In the genomic region with DNA sequence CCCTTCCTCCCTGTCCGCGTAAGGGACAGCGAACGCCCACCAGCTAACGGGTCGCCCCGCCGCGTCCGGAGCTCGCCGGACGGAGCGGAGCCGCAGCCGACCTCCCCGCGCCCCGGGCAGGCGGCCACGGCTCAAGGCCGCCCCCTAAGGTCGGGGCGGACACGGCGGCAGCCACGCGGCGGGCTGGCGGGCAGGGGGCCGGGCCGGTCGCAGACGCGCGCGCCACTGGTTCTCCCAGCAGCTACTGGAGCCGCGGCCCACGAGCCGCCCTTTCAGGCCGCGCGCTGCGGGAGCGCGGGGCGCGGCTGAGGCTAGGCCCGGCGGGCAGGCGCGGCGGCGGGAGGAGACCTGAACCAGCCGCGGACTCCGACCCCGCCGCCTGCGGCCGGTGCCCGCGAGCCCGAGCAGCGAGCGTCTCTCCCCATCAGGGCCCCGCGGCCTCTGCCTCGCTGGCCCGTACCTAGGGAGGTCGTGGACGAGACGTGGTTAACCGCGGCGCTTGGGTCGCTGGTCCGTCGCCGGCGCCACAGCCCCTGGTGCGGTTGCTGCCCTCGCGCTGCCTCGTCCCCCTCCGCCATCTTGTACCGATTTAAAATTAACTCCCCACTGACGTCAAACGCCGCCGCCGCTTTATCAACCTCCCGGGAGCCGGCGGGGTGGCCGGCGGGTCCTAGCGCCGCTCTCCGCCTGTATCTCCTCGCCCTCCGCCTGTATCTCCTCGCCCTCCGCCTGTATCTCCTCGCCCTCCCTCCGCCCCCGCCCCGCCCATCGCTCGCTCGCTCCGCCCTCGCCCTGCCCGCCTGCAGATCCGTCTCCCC, we compare ENCODE assay signal across 8 cellular contexts. TPM values are rescaled to one million over a fixed set of nuclear protein-coding genes. Genes with fewer than 3 reads are reported as not detected.
DNase-seq lines count a peak whose midpoint lies in the region; ATAC-seq and TF ChIP-seq lines count a peak whose summit lies in the region.

A gene (minus strand): TSS at position 591 of the 818 bp plus-strand sequence. CDS start 13 bp downstream, at position 578.

- peak within 1 kb of the TSS; percentile 76 for H3K9ac ChIP-seq in OCI-LY3 (ENCODE audit: low read length)

- intact Hi-C loops in mucosa of descending colon (cut with DNase I, micrococcal nuclease), result no loop called here

- H3K27ac ChIP-seq in OCI-LY3 (ENCODE audit: low read length), result peak within 1 kb of the TSS; percentile 42

- peak; percentile 99 for DNase-seq in DMS 273 (lab: John Stamatoyannopoulos, UW; ENCODE audit: unreplicated experiment)
- DNase-seq in HuH-7.5 (ENCODE audit: low spot score), result peak; percentile 86
- peak; percentile 88 for DNase-seq in activated T-cell treated with anti-CD3 and anti-CD28 coated beads for 1 hour (ENCODE audit: low read depth)
- peak; percentile 98 for DNase-seq in epithelial cell of esophagus (ENCODE audit: low read depth)
- DNase-seq in mucosa of descending colon, result peak; percentile 96 to 98 (median 98)
- peak; percentile 90 for DNase-seq in stimulated activated CD8-positive, alpha-beta memory T cell treated with anti-CD3 and anti-CD28 coated beads, Interleukin-4, amount 100 ng/mL, for 24 hours (ENCODE audit: low read depth)

- H3K4me1 ChIP-seq in OCI-LY3 (ENCODE audit: low read length), result peaks cover 19% of the 10 kb centered on the region
- peaks cover 13% of the 10 kb centered on the region for H3K4me1 ChIP-seq in mucosa of descending colon (ENCODE audit: low read depth)

- peaks cover 44% of the 10 kb centered on the region for H4K20me1 ChIP-seq in OCI-LY3 (ENCODE audit: insufficient read depth, low read length)

- no peaks in the 10 kb centered on the region for H3K9me3 ChIP-seq in OCI-LY3 (ENCODE audit: insufficient read depth, low read length)
- no peaks in the 10 kb centered on the region for H3K9me3 ChIP-seq in mucosa of descending colon

- H3K27me3 ChIP-seq in OCI-LY3 (ENCODE audit: low read depth, low read length), result no peaks in the 10 kb centered on the region; the same call in 1 of the 2 replicates

- H3K36me3 ChIP-seq in OCI-LY3 (replicated peaks; ENCODE audit: low read depth, low read length) (peaks cover 4% of the 10 kb centered on the region), mucosa of descending colon (ENCODE audit: low read depth) (no peaks in the 10 kb centered on the region)

- ATAC-seq in GM21515 (IDR thresholded peaks at IDR 0.05; ENCODE audit: unreplicated experiment), result peak; percentile 86
- peak; percentile 94 for ATAC-seq in mucosa of descending colon

- H3K4me3 ChIP-seq in OCI-LY3 (ENCODE audit: low read length), result peak within 1 kb of the TSS; percentile 93
- peak within 1 kb of the TSS; percentile 92 for H3K4me3 ChIP-seq in epithelial cell of esophagus (ENCODE audit: low read length)
- H3K4me3 ChIP-seq in mucosa of descending colon, result peak within 1 kb of the TSS; percentile 82

- H2AFZ ChIP-seq in OCI-LY3 (ENCODE audit: low read depth, low read length), result peak within 1 kb of the TSS; percentile 56

- H3K79me2 ChIP-seq in OCI-LY3 (ENCODE audit: low read length), result peaks cover 52% of the 10 kb centered on the region

- peak; percentile 36 for TF ChIP-seq CTCF in OCI-LY3 (IDR thresholded peaks at IDR 0.05; ENCODE audit: low read depth, low read length)
- no peak for TF ChIP-seq CTCF in epithelial cell of esophagus (IDR thresholded peaks at IDR 0.05; ENCODE audit: insufficient read depth, low read depth, low read length, missing control alignments)
- TF ChIP-seq CTCF in mucosa of descending colon (IDR thresholded peaks at IDR 0.05), result peak; percentile 73

- peak within 1 kb of the TSS; percentile 90 for H3K4me2 ChIP-seq in OCI-LY3 (ENCODE audit: low read length)

RNA-seq across cellular contexts. Expression of the gene that starts here (rescaled TPM):
- 100 to 1,000 TPM in 1 of 3 donors, 10 to 100 TPM in 2; 49.3 to 166 (median 53.5) TPM for total RNA-seq in mucosa of descending colon

Comparison
In these comparisons a context has a peak if more than half of its experiments do, and no peak if none do; other contexts are left out.
1. Peak in every context shown above with its lines: DNase-seq, ATAC-seq, H3K4me3 ChIP-seq and H3K27ac ChIP-seq.